ENCODE assay signal across 8 cellular contexts in genomic region chr7:77696057-77696642, GRCh38. TPM values are rescaled to one million over a fixed set of nuclear protein-coding genes. Genes with fewer than 3 reads are reported as not detected.
DNase-seq lines count a peak whose midpoint lies in the region; ATAC-seq and TF ChIP-seq lines count a peak whose summit lies in the region.

Gene RSBN1L, plus strand, starts transcription at chr7:77696459. Its CDS starts 11 bp downstream, at chr7:77696470.

- no peaks in the 10 kb centered on the region for H3K9me3 Mint-ChIP-seq in activated T-cell treated with anti-CD3 and anti-CD28 coated beads, Interleukin-2, amount 50 U/mL, for 24 hours

- no peaks in the 10 kb centered on the region for H3K27me3 ChIP-seq in PC-9 (ENCODE audit: insufficient read depth, low read depth)
- no peaks in the 10 kb centered on the region for H3K27me3 ChIP-seq in esophagus (ENCODE audit: control insufficient read depth in 1 of 2, insufficient read depth in 2 of 2, low read length in 2 of 2)
- H3K27me3 ChIP-seq in muscle layer of colon (ENCODE audit: control insufficient read depth in 1 of 2, insufficient read depth in 2 of 2, low read length in 2 of 2), result no peaks in the 10 kb centered on the region

- H3K4me1 ChIP-seq in PC-9 (replicated peaks; ENCODE audit: insufficient read depth) (peaks cover 32% of the 10 kb centered on the region), esophagus (ENCODE audit: control insufficient read depth in 2 of 2, insufficient read depth in 2 of 2, low read length in 1 of 2) (peaks cover 0 to 6% of the 10 kb centered on the region in 2 donors), muscle layer of colon (ENCODE audit: insufficient read depth, low read length) (peaks cover 34% of the 10 kb centered on the region)

- no TSS peak for BruUV-seq in PC-9 (replicated peaks; lab: Mats Ljungman, UMichigan)

- H3K4me1 Mint-ChIP-seq in activated T-cell treated with anti-CD3 and anti-CD28 coated beads, Interleukin-2, amount 50 U/mL, for 24 hours (ENCODE audit: low read depth), result peaks cover 50% of the 10 kb centered on the region

- peak within 1 kb of the TSS; percentile 97 for H3K27ac Mint-ChIP-seq in activated T-cell treated with anti-CD3 and anti-CD28 coated beads, Interleukin-2, amount 50 U/mL, for 24 hours

- H3K27me3 Mint-ChIP-seq in activated T-cell treated with anti-CD3 and anti-CD28 coated beads, Interleukin-2, amount 50 U/mL, for 24 hours, result no peaks in the 10 kb centered on the region

- no peaks in the 10 kb centered on the region for H3K9me3 ChIP-seq in PC-9 (ENCODE audit: insufficient read depth, low read depth)
- H3K9me3 ChIP-seq in esophagus (ENCODE audit: control insufficient read depth in 2 of 2, insufficient read depth in 1 of 2, low read depth in 1 of 2, low read length in 1 of 2), result no peaks in the 10 kb centered on the region
- no peaks in the 10 kb centered on the region for H3K9me3 ChIP-seq in muscle layer of colon (ENCODE audit: low read length)

- no peaks in the 10 kb centered on the region; the same call in 1 of the 2 replicates for H3F3A ChIP-seq in PC-9 (ENCODE audit: insufficient read depth, low read depth)

- POLR2A ChIA-PET in PC-9 (lab: Charles Lee; ENCODE audit: unreplicated experiment), result interaction anchor here (0.6 to 0.8 kb wide), 7 partner anchors 21 to 101 kb away, joined by 3 to 14 read pairs (median 4); no protein-coding TSS in a partner anchor

- peaks cover 56% of the 10 kb centered on the region for H3K36me3 Mint-ChIP-seq in activated T-cell treated with anti-CD3 and anti-CD28 coated beads, Interleukin-2, amount 50 U/mL, for 24 hours (ENCODE audit: low read depth)

- H3K9ac ChIP-seq in muscle layer of colon (ENCODE audit: low read length), result peak within 1 kb of the TSS; percentile 91

- intact Hi-C loops in PC-9 (cut with micrococcal nuclease; ENCODE audit: unreplicated experiment), result loop anchor here (1.0 to 2.0 kb wide), 2 partner anchors 21 to 39 kb away; no protein-coding TSS in a partner anchor

- peak within 1 kb of the TSS; percentile 92 for H3K4me2 ChIP-seq in PC-9

- peak within 1 kb of the TSS; percentile 98 for H3K4me3 Mint-ChIP-seq in activated T-cell treated with anti-CD3 and anti-CD28 coated beads, Interleukin-2, amount 50 U/mL, for 24 hours

- peak within 1 kb of the TSS; percentile 98 for H2AFZ ChIP-seq in PC-9

- peak; percentile 89 for ATAC-seq in GM21619 (IDR thresholded peaks at IDR 0.05; ENCODE audit: unreplicated experiment)

- CTCF ChIA-PET in PC-9 (lab: Charles Lee), result no interaction called here

- H3K9me2 ChIP-seq in PC-9 (ENCODE audit: insufficient read depth), result no peaks in the 10 kb centered on the region

- no peaks in the 10 kb centered on the region; the same call in 1 of the 2 replicates for H4K20me1 ChIP-seq in PC-9 (ENCODE audit: insufficient read depth)

- peaks cover 75% of the 10 kb centered on the region for H3K79me2 ChIP-seq in PC-9 (ENCODE audit: low read depth)

- H3K27ac ChIP-seq in PC-9 (peak within 1 kb of the TSS; percentile 51), esophagus (ENCODE audit: low read depth in 2 of 2, low read length in 1 of 2) (peak within 1 kb of the TSS; percentile 98), muscle layer of colon (ENCODE audit: low read depth, low read length) (peak within 1 kb of the TSS; percentile 99)

- peak within 1 kb of the TSS; percentile 92 for H3K4me3 ChIP-seq in Jurkat, Clone E6-1 (ENCODE audit: low read length)
- H3K4me3 ChIP-seq in PC-9, result peak within 1 kb of the TSS; percentile 89
- H3K4me3 ChIP-seq in esophagus (ENCODE audit: low read depth in 1 of 2, low read length in 2 of 2), result peak within 1 kb of the TSS; percentile 74 to 99
- H3K4me3 ChIP-seq in muscle layer of colon (ENCODE audit: low read depth in 1 of 2, low read length in 2 of 2), result peak within 1 kb of the TSS; percentile 75 to 90

- TF ChIP-seq CTCF in PC-9 (conservative IDR thresholded peaks at IDR 0.05), result no peak

- 0 to 1% methylated on average over 50 to 53 of the region's 53 CpGs for WGBS in esophagus, 2 donors

- H3K36me3 ChIP-seq in PC-9 (ENCODE audit: low read depth) (no peaks in the 10 kb centered on the region), esophagus (ENCODE audit: control insufficient read depth in 2 of 2, insufficient read depth in 2 of 2, low read length in 1 of 2) (no peaks in the 10 kb centered on the region), muscle layer of colon (ENCODE audit: insufficient read depth, low read length) (no peaks in the 10 kb centered on the region)

- DNase-seq in DMS53 treated with DMSO at 0.1 percent for 48 hours (lab: John Stamatoyannopoulos, UW; ENCODE audit: unreplicated experiment) (peak; percentile 99), PC-9 (peak; percentile 90 to 99)
- peak; percentile 96 for DNase-seq in Jurkat, Clone E6-1 (ENCODE audit: low read depth, low spot score)
- peak; percentile 98 for DNase-seq in activated T-cell treated with anti-CD3 and anti-CD28 coated beads, Interleukin-2, amount 50 U/mL, for 24 hours
- DNase-seq in stimulated activated CD8-positive, alpha-beta memory T cell treated with anti-CD3 and anti-CD28 coated beads, Interleukin-7, amount 100 ng/mL, for 24 hours (ENCODE audit: low read depth), result peak; percentile 95

RNA-seq across cellular contexts. Expression of gene RSBN1L, which starts in this region (rescaled TPM):
- 20.7 TPM for polyA plus RNA-seq in Jurkat, Clone E6-1 (2012; ENCODE audit: insufficient read depth, insufficient read length)
- total RNA-seq in PC-9 (2021), result 13.3 and 20.7 TPM in 2 replicates
- 1 to 10 TPM; 6.0 to 6.4 TPM for polyA plus RNA-seq in esophagus

Comparison
In these comparisons a context has a peak if more than half of its experiments do, and no peak if none do; other contexts are left out.
1. Peak in every context shown above with its lines: DNase-seq, ATAC-seq, H3K4me3 ChIP-seq and H3K27ac ChIP-seq.